1 cellular context compared by ENCODE assay signal in the genomic region with DNA sequence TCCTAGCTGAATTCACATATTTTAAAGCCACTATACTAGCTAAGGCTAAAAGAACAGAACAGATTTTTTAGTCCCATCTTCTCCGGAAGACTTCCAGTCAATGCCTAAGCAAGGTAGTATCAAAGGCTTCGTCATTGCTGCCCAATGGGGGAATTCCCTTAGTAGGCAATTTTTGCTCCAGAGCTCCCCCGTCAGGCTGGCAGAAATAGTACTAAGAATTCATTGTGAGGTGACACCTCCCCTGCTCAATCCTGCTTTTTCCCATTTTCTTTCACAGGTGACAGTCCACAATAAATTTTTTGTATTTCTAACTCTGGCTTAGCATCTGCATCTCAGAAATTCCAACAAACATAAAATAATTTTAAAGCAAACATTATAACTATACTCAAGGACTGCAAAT.
TF ChIP-seq lines count a peak whose summit lies in the region.

No MANE protein-coding gene starts in this region.

TF ChIP-seq in WTC11, 78 proteins besides CTCF, POLR2A, EP300 and RAD21 (continued from another document):
- TF ChIP-seq, protein P1, sequence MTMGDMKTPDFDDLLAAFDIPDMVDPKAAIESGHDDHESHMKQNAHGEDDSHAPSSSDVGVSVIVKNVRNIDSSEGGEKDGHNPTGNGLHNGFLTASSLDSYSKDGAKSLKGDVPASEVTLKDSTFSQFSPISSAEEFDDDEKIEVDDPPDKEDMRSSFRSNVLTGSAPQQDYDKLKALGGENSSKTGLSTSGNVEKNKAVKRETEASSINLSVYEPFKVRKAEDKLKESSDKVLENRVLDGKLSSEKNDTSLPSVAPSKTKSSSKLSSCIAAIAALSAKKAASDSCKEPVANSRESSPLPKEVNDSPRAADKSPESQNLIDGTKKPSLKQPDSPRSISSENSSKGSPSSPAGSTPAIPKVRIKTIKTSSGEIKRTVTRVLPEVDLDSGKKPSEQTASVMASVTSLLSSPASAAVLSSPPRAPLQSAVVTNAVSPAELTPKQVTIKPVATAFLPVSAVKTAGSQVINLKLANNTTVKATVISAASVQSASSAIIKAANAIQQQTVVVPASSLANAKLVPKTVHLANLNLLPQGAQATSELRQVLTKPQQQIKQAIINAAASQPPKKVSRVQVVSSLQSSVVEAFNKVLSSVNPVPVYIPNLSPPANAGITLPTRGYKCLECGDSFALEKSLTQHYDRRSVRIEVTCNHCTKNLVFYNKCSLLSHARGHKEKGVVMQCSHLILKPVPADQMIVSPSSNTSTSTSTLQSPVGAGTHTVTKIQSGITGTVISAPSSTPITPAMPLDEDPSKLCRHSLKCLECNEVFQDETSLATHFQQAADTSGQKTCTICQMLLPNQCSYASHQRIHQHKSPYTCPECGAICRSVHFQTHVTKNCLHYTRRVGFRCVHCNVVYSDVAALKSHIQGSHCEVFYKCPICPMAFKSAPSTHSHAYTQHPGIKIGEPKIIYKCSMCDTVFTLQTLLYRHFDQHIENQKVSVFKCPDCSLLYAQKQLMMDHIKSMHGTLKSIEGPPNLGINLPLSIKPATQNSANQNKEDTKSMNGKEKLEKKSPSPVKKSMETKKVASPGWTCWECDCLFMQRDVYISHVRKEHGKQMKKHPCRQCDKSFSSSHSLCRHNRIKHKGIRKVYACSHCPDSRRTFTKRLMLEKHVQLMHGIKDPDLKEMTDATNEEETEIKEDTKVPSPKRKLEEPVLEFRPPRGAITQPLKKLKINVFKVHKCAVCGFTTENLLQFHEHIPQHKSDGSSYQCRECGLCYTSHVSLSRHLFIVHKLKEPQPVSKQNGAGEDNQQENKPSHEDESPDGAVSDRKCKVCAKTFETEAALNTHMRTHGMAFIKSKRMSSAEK (CRISPR knock-in tag; IDR thresholded peaks at IDR 0.05; ENCODE audit: borderline replicate concordance), result no peak
- no peak for TF ChIP-seq ZNF138 (CRISPR knock-in tag; conservative IDR thresholded peaks at IDR 0.05)
- TF ChIP-seq, protein P2, sequence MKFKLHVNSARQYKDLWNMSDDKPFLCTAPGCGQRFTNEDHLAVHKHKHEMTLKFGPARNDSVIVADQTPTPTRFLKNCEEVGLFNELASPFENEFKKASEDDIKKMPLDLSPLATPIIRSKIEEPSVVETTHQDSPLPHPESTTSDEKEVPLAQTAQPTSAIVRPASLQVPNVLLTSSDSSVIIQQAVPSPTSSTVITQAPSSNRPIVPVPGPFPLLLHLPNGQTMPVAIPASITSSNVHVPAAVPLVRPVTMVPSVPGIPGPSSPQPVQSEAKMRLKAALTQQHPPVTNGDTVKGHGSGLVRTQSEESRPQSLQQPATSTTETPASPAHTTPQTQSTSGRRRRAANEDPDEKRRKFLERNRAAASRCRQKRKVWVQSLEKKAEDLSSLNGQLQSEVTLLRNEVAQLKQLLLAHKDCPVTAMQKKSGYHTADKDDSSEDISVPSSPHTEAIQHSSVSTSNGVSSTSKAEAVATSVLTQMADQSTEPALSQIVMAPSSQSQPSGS (CRISPR knock-in tag; IDR thresholded peaks at IDR 0.05; ENCODE audit: borderline replicate concordance, low read depth), result no peak
- no peak for TF ChIP-seq IRF2 (CRISPR knock-in tag; IDR thresholded peaks at IDR 0.05; ENCODE audit: borderline replicate concordance, low read depth)
- TF ChIP-seq, protein P3, sequence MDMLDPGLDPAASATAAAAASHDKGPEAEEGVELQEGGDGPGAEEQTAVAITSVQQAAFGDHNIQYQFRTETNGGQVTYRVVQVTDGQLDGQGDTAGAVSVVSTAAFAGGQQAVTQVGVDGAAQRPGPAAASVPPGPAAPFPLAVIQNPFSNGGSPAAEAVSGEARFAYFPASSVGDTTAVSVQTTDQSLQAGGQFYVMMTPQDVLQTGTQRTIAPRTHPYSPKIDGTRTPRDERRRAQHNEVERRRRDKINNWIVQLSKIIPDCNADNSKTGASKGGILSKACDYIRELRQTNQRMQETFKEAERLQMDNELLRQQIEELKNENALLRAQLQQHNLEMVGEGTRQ (CRISPR knock-in tag; IDR thresholded peaks at IDR 0.05), result no peak
- no peak for TF ChIP-seq CBFB (CRISPR knock-in tag; IDR thresholded peaks at IDR 0.05; ENCODE audit: low read depth)
- TF ChIP-seq ETV6 (CRISPR knock-in tag; IDR thresholded peaks at IDR 0.05), result no peak
TF ChIP-seq in WTC11: peak in this region for 0.
